In the genomic region with DNA sequence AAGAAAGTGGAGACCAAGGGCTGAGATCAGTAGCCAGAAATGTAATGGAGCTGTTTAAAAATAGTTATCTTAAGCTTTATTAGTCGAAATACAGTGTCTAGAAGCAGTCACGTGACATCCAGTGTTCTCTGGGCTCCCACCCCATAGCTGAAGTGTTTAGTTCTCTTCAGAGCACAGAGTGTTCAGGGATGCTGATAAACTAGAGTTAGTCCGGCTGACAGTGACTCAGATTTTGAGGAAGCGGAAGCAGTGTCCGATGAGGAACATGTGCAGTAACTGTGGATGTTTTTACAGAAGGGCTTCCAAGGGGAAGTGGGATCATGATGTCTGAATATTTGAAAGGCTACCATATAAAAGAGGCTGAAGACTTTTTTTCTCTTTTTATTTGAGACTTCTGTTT, we compare ENCODE assay signal across 1 cellular context.
TF ChIP-seq lines count a peak whose summit lies in the region.

No MANE protein-coding gene starts in this region.

TF ChIP-seq in K562, 482 proteins besides CTCF, POLR2A, EP300 and RAD21 (continued from another document):
- TF ChIP-seq DMBX1 (CRISPR knock-in tag; IDR thresholded peaks at IDR 0.05; ENCODE audit: borderline replicate concordance): no peak
- TF ChIP-seq, protein P1, sequence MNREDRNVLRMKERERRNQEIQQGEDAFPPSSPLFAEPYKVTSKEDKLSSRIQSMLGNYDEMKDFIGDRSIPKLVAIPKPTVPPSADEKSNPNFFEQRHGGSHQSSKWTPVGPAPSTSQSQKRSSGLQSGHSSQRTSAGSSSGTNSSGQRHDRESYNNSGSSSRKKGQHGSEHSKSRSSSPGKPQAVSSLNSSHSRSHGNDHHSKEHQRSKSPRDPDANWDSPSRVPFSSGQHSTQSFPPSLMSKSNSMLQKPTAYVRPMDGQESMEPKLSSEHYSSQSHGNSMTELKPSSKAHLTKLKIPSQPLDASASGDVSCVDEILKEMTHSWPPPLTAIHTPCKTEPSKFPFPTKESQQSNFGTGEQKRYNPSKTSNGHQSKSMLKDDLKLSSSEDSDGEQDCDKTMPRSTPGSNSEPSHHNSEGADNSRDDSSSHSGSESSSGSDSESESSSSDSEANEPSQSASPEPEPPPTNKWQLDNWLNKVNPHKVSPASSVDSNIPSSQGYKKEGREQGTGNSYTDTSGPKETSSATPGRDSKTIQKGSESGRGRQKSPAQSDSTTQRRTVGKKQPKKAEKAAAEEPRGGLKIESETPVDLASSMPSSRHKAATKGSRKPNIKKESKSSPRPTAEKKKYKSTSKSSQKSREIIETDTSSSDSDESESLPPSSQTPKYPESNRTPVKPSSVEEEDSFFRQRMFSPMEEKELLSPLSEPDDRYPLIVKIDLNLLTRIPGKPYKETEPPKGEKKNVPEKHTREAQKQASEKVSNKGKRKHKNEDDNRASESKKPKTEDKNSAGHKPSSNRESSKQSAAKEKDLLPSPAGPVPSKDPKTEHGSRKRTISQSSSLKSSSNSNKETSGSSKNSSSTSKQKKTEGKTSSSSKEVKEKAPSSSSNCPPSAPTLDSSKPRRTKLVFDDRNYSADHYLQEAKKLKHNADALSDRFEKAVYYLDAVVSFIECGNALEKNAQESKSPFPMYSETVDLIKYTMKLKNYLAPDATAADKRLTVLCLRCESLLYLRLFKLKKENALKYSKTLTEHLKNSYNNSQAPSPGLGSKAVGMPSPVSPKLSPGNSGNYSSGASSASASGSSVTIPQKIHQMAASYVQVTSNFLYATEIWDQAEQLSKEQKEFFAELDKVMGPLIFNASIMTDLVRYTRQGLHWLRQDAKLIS (CRISPR knock-in tag; IDR thresholded peaks at IDR 0.05): no peak
- TF ChIP-seq BMI1 (IDR thresholded peaks at IDR 0.05; ENCODE audit: low read length): no peak
- TF ChIP-seq SREBF2 (CRISPR knock-in tag; IDR thresholded peaks at IDR 0.05): no peak
- no peak for TF ChIP-seq ZNF23 (CRISPR knock-in tag; IDR thresholded peaks at IDR 0.05)
- no peak for TF ChIP-seq RFX5 (IDR thresholded peaks at IDR 0.05; ENCODE audit: low read depth, low read length)
- TF ChIP-seq ZBED1 (IDR thresholded peaks at IDR 0.05): no peak
- no peak for TF ChIP-seq KDM2B (CRISPR knock-in tag; IDR thresholded peaks at IDR 0.05)
- no peak for TF ChIP-seq ZNF444 (CRISPR knock-in tag; IDR thresholded peaks at IDR 0.05)
- TF ChIP-seq, protein P2, sequence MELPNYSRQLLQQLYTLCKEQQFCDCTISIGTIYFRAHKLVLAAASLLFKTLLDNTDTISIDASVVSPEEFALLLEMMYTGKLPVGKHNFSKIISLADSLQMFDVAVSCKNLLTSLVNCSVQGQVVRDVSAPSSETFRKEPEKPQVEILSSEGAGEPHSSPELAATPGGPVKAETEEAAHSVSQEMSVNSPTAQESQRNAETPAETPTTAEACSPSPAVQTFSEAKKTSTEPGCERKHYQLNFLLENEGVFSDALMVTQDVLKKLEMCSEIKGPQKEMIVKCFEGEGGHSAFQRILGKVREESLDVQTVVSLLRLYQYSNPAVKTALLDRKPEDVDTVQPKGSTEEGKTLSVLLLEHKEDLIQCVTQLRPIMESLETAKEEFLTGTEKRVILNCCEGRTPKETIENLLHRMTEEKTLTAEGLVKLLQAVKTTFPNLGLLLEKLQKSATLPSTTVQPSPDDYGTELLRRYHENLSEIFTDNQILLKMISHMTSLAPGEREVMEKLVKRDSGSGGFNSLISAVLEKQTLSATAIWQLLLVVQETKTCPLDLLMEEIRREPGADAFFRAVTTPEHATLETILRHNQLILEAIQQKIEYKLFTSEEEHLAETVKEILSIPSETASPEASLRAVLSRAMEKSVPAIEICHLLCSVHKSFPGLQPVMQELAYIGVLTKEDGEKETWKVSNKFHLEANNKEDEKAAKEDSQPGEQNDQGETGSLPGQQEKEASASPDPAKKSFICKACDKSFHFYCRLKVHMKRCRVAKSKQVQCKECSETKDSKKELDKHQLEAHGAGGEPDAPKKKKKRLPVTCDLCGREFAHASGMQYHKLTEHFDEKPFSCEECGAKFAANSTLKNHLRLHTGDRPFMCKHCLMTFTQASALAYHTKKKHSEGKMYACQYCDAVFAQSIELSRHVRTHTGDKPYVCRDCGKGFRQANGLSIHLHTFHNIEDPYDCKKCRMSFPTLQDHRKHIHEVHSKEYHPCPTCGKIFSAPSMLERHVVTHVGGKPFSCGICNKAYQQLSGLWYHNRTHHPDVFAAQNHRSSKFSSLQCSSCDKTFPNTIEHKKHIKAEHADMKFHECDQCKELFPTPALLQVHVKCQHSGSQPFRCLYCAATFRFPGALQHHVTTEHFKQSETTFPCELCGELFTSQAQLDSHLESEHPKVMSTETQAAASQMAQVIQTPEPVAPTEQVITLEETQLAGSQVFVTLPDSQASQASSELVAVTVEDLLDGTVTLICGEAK (IDR thresholded peaks at IDR 0.05): peak; percentile 75
- TF ChIP-seq, protein P2 (CRISPR knock-in tag; IDR thresholded peaks at IDR 0.05): no peak
- TF ChIP-seq, protein P3, sequence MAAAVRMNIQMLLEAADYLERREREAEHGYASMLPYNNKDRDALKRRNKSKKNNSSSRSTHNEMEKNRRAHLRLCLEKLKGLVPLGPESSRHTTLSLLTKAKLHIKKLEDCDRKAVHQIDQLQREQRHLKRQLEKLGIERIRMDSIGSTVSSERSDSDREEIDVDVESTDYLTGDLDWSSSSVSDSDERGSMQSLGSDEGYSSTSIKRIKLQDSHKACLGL (CRISPR knock-in tag; IDR thresholded peaks at IDR 0.05; ENCODE audit: borderline replicate concordance, poor library complexity, severe bottlenecking): no peak
- peak in 1 of 2 experiments; percentile 27; a peak in 1 of 4 replicates for TF ChIP-seq KDM1A (IDR thresholded peaks at IDR 0.05)
- no peak for TF ChIP-seq HMG20B (CRISPR knock-in tag; IDR thresholded peaks at IDR 0.05)
- no peak for TF ChIP-seq PML (IDR thresholded peaks at IDR 0.05; ENCODE audit: low read length)
- no peak for TF ChIP-seq SP2 (IDR thresholded peaks at IDR 0.05; ENCODE audit: extremely low read depth, low read depth, low read length, poor library complexity, severe bottlenecking)
- no peak for TF ChIP-seq ZNF780A (CRISPR knock-in tag; IDR thresholded peaks at IDR 0.05)
- no peak for TF ChIP-seq SRSF3 (IDR thresholded peaks at IDR 0.05; ENCODE audit: insufficient read depth, low read length)
- no peak for TF ChIP-seq ZNF217 (CRISPR knock-in tag; IDR thresholded peaks at IDR 0.05)
- TF ChIP-seq, protein P4, sequence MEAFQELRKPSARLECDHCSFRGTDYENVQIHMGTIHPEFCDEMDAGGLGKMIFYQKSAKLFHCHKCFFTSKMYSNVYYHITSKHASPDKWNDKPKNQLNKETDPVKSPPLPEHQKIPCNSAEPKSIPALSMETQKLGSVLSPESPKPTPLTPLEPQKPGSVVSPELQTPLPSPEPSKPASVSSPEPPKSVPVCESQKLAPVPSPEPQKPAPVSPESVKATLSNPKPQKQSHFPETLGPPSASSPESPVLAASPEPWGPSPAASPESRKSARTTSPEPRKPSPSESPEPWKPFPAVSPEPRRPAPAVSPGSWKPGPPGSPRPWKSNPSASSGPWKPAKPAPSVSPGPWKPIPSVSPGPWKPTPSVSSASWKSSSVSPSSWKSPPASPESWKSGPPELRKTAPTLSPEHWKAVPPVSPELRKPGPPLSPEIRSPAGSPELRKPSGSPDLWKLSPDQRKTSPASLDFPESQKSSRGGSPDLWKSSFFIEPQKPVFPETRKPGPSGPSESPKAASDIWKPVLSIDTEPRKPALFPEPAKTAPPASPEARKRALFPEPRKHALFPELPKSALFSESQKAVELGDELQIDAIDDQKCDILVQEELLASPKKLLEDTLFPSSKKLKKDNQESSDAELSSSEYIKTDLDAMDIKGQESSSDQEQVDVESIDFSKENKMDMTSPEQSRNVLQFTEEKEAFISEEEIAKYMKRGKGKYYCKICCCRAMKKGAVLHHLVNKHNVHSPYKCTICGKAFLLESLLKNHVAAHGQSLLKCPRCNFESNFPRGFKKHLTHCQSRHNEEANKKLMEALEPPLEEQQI (IDR thresholded peaks at IDR 0.05): no peak
- no peak for TF ChIP-seq SIX5 (IDR thresholded peaks at IDR 0.05; ENCODE audit: borderline replicate concordance in 1 of 2, insufficient read depth in 1 of 2, low read depth in 1 of 2, low read length in 2 of 2)
- TF ChIP-seq SRSF9 (IDR thresholded peaks at IDR 0.05; ENCODE audit: borderline replicate concordance, low read depth, low read length): no peak
